In the genomic region with DNA sequence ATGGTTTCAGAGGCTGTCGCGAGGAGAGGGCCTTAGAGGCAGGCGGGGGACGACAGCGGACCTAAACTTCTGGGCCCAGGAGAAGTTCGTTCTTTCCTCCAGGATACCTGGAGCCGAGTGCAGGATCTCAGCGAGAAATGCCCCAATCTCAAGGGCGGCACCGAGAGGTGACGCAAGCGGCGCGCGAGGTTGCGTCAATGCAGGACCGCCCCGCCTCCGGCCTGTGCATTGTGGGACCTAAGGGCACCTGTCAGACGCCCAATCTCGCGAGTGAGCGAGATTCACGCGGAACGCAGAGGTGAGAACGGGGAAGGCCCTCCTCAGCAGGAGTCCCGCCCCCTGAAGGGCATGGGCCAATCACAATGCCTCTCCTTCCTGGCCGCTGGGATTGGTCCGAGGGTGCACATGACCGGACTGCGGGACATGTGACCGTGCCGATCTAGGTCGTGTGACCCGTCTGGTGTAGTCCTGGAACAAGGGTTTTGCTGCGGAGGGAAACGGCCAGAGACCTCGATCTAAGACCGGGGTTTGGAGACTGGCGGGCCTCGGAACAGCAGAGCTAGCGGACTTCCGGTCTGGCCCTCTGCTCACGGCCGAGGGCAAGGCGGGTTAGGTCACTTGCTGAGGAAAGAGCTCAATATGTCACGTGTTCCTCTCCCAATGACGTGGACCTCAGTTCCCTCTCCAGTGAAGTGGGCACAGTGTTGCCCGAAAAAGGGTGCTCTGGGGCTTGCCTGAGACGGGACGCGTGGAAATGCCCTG, we compare ENCODE assay signal across 1 cellular context.
TF ChIP-seq lines count a peak whose summit lies in the region.

No MANE protein-coding gene starts in this region.

TF ChIP-seq in K562, 482 proteins besides CTCF, POLR2A, EP300 and RAD21 (continued from another document and continues in another):
- TF ChIP-seq ZBTB12 (CRISPR knock-in tag; IDR thresholded peaks at IDR 0.05), result peak; percentile 97
- peak in 1 of 2 experiments; percentile 60; a peak in 1 of 4 replicates for TF ChIP-seq MLLT1 (IDR thresholded peaks at IDR 0.05)
- TF ChIP-seq ATF4 (CRISPR knock-in tag; IDR thresholded peaks at IDR 0.05), result peak; percentile 82
- TF ChIP-seq TCF7L2 (IDR thresholded peaks at IDR 0.05; ENCODE audit: low read depth, low read length), result 0 out of 2 replicates have a peak, but pooled peaks have one; percentile 43
- peak; percentile 67 for TF ChIP-seq ASH1L (IDR thresholded peaks at IDR 0.05; ENCODE audit: borderline replicate concordance, low read depth, partially characterized antibody)
- TF ChIP-seq, protein P1, sequence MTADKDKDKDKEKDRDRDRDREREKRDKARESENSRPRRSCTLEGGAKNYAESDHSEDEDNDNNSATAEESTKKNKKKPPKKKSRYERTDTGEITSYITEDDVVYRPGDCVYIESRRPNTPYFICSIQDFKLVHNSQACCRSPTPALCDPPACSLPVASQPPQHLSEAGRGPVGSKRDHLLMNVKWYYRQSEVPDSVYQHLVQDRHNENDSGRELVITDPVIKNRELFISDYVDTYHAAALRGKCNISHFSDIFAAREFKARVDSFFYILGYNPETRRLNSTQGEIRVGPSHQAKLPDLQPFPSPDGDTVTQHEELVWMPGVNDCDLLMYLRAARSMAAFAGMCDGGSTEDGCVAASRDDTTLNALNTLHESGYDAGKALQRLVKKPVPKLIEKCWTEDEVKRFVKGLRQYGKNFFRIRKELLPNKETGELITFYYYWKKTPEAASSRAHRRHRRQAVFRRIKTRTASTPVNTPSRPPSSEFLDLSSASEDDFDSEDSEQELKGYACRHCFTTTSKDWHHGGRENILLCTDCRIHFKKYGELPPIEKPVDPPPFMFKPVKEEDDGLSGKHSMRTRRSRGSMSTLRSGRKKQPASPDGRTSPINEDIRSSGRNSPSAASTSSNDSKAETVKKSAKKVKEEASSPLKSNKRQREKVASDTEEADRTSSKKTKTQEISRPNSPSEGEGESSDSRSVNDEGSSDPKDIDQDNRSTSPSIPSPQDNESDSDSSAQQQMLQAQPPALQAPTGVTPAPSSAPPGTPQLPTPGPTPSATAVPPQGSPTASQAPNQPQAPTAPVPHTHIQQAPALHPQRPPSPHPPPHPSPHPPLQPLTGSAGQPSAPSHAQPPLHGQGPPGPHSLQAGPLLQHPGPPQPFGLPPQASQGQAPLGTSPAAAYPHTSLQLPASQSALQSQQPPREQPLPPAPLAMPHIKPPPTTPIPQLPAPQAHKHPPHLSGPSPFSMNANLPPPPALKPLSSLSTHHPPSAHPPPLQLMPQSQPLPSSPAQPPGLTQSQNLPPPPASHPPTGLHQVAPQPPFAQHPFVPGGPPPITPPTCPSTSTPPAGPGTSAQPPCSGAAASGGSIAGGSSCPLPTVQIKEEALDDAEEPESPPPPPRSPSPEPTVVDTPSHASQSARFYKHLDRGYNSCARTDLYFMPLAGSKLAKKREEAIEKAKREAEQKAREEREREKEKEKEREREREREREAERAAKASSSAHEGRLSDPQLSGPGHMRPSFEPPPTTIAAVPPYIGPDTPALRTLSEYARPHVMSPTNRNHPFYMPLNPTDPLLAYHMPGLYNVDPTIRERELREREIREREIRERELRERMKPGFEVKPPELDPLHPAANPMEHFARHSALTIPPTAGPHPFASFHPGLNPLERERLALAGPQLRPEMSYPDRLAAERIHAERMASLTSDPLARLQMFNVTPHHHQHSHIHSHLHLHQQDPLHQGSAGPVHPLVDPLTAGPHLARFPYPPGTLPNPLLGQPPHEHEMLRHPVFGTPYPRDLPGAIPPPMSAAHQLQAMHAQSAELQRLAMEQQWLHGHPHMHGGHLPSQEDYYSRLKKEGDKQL (CRISPR knock-in tag; IDR thresholded peaks at IDR 0.05; ENCODE audit: borderline replicate concordance), result no peak
- peak in 1 of 2 experiments; percentile 5; a peak in 1 of 4 replicates for TF ChIP-seq KDM4B (IDR thresholded peaks at IDR 0.05; ENCODE audit: borderline replicate concordance in 2 of 2, low read depth in 1 of 2)
- no peak for TF ChIP-seq ZNF583 (CRISPR knock-in tag; IDR thresholded peaks at IDR 0.05)
- TF ChIP-seq CEBPZ (IDR thresholded peaks at IDR 0.05; ENCODE audit: borderline replicate concordance, low read depth, low read length), result 0 out of 2 replicates have a peak, but pooled peaks have one; percentile 16
- no peak for TF ChIP-seq NONO (IDR thresholded peaks at IDR 0.05; ENCODE audit: low read depth in 2 of 2, low read length in 1 of 2)
- peak; percentile 92 for TF ChIP-seq PHF20 (IDR thresholded peaks at IDR 0.05; ENCODE audit: partially characterized antibody)
- TF ChIP-seq RCOR1 (IDR thresholded peaks at IDR 0.05; ENCODE audit: borderline replicate concordance in 1 of 2, low read depth in 2 of 2, low read length in 2 of 2), result no peak; a peak in 1 of 4 replicates
- no peak for TF ChIP-seq SRSF9 (IDR thresholded peaks at IDR 0.05; ENCODE audit: borderline replicate concordance, low read depth, low read length)
- TF ChIP-seq NCOA4 (IDR thresholded peaks at IDR 0.05; ENCODE audit: partially characterized antibody), result no peak
- no peak for TF ChIP-seq CBFA2T3 (IDR thresholded peaks at IDR 0.05)
- TF ChIP-seq KHSRP (IDR thresholded peaks at IDR 0.05), result peak; percentile 87
- TF ChIP-seq, protein P2, sequence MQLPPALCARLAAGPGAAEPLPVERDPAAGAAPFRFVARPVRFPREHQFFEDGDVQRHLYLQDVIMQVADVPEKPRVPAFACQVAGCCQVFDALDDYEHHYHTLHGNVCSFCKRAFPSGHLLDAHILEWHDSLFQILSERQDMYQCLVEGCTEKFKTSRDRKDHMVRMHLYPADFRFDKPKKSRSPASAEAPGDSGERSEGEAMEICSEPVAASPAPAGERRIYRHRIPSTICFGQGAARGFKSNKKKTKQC (CRISPR knock-in tag; IDR thresholded peaks at IDR 0.05), result no peak
- TF ChIP-seq ZNF316 (IDR thresholded peaks at IDR 0.05), result no peak
- TF ChIP-seq, protein P3, sequence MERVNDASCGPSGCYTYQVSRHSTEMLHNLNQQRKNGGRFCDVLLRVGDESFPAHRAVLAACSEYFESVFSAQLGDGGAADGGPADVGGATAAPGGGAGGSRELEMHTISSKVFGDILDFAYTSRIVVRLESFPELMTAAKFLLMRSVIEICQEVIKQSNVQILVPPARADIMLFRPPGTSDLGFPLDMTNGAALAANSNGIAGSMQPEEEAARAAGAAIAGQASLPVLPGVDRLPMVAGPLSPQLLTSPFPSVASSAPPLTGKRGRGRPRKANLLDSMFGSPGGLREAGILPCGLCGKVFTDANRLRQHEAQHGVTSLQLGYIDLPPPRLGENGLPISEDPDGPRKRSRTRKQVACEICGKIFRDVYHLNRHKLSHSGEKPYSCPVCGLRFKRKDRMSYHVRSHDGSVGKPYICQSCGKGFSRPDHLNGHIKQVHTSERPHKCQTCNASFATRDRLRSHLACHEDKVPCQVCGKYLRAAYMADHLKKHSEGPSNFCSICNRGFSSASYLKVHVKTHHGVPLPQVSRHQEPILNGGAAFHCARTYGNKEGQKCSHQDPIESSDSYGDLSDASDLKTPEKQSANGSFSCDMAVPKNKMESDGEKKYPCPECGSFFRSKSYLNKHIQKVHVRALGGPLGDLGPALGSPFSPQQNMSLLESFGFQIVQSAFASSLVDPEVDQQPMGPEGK (CRISPR knock-in tag; IDR thresholded peaks at IDR 0.05; ENCODE audit: borderline replicate concordance), result no peak
- TF ChIP-seq ZNF24 (IDR thresholded peaks at IDR 0.05), result no peak
- TF ChIP-seq MAFF (IDR thresholded peaks at IDR 0.05; ENCODE audit: low read length), result peak; percentile 59; the same call in 1 of the 2 replicates
- TF ChIP-seq SRF (CRISPR knock-in tag; IDR thresholded peaks at IDR 0.05), result peak in 1 of 2 experiments; percentile 56; a peak in 1 of 4 replicates
- no peak for TF ChIP-seq EWSR1 (IDR thresholded peaks at IDR 0.05; ENCODE audit: borderline replicate concordance, low read depth, partially characterized antibody)
- peak; percentile 78 to 83 for TF ChIP-seq NRF1 (conservative IDR thresholded peaks at IDR 0.05 in 1 of 2, IDR thresholded peaks at IDR 0.05 in 1 of 2)
- TF ChIP-seq RAD51 (IDR thresholded peaks at IDR 0.05; ENCODE audit: borderline replicate concordance, low read depth), result peak; percentile 99
- TF ChIP-seq MEIS2 (IDR thresholded peaks at IDR 0.05; ENCODE audit: partially characterized antibody), result peak; percentile 9
- TF ChIP-seq C11orf30 (IDR thresholded peaks at IDR 0.05; ENCODE audit: low read depth), result peak; percentile 99
- TF ChIP-seq GTF2A2 (tag; IDR thresholded peaks at IDR 0.05), result no peak
- peak; percentile 97 for TF ChIP-seq ARID4B (CRISPR knock-in tag; IDR thresholded peaks at IDR 0.05)
- no peak for TF ChIP-seq GABPB2 (CRISPR knock-in tag; conservative IDR thresholded peaks at IDR 0.05)
- peak; percentile 48 for TF ChIP-seq SP2 (IDR thresholded peaks at IDR 0.05; ENCODE audit: extremely low read depth, low read depth, low read length, poor library complexity, severe bottlenecking)
- TF ChIP-seq NCOA2 (IDR thresholded peaks at IDR 0.05; ENCODE audit: partially characterized antibody in 2 of 2), result no peak
- TF ChIP-seq SMARCA5 (IDR thresholded peaks at IDR 0.05), result no peak
